Comparison of ENCODE assay signal across 8 cellular contexts in genomic region chr4:186144180-186144579, GRCh38. TPM values are rescaled to one million over a fixed set of nuclear protein-coding genes. Genes with fewer than 3 reads are reported as not detected.
DNase-seq lines count a peak whose midpoint lies in the region; ATAC-seq and TF ChIP-seq lines count a peak whose summit lies in the region.

No MANE protein-coding gene starts in this region.

- H3K36me3 ChIP-seq in neural cell (ENCODE audit: insufficient read depth, low read length): no peaks in the 10 kb centered on the region

- TF ChIP-seq CTCF in AG04450 (IDR thresholded peaks at IDR 0.05; ENCODE audit: low read depth, low read length) (no peak), VCaP (conservative IDR thresholded peaks at IDR 0.05) (peak; percentile 47), fibroblast of pulmonary artery (IDR thresholded peaks at IDR 0.05; ENCODE audit: low read length, missing control alignments) (peak; percentile 18), neural cell (IDR thresholded peaks at IDR 0.05; ENCODE audit: poor library complexity, severe bottlenecking) (peak; percentile 25)

- peak overlapping the region; percentile 51 for H3K4me3 ChIP-seq in AG04450 (ENCODE audit: low read depth, low read length)
- H3K4me3 ChIP-seq in fibroblast of pulmonary artery (replicated peaks; ENCODE audit: low read depth, low read length): peak overlapping the region; percentile 59
- H3K4me3 ChIP-seq in neural cell (ENCODE audit: low read length): peak overlapping the region; percentile 63

- H3K9ac ChIP-seq in neural cell (ENCODE audit: low read length): peak overlapping the region; percentile 58

- H4K20me1 ChIP-seq in neural cell (ENCODE audit: insufficient read depth): no peaks in the 10 kb centered on the region

- peaks cover 8% of the 10 kb centered on the region for H3K27me3 ChIP-seq in AG04450 (ENCODE audit: control insufficient read depth, insufficient read depth, low read length)
- H3K27me3 ChIP-seq in neural cell (ENCODE audit: insufficient read depth, low read depth, low read length): peaks cover 4% of the 10 kb centered on the region

- peak; percentile 45 for ATAC-seq in GM18502 (IDR thresholded peaks at IDR 0.05; ENCODE audit: poor library complexity, unreplicated experiment)
- peak; percentile 40 for ATAC-seq in HG02970 (IDR thresholded peaks at IDR 0.05; ENCODE audit: low FRiP score, unreplicated experiment)

- POLR2A ChIA-PET in AG04450 (lab: Yijun Ruan, JAX): no interaction called here

- H3K79me2 ChIP-seq in neural cell (replicated peaks; ENCODE audit: insufficient read depth, low read length): no peaks in the 10 kb centered on the region

- H3K9me3 ChIP-seq in AG04450 (ENCODE audit: control insufficient read depth, insufficient read depth, low read length): no peaks in the 10 kb centered on the region
- no peaks in the 10 kb centered on the region for H3K9me3 ChIP-seq in neural cell (ENCODE audit: low read length)

- H3F3A ChIP-seq in neural cell (ENCODE audit: insufficient read depth, low read length, poor library complexity, severe bottlenecking): no peaks in the 10 kb centered on the region

- no peak for TF ChIP-seq EP300 in neural cell (conservative IDR thresholded peaks at IDR 0.05; ENCODE audit: poor library complexity, severe bottlenecking)

- DNase-seq in AG04450 (ENCODE audit: low read depth, low spot score) (no peak), fibroblast of pulmonary artery (ENCODE audit: low read depth) (peak; percentile 59), NCI-H2196 treated with DMSO at 0.1 percent for 48 hours (lab: John Stamatoyannopoulos, UW; ENCODE audit: unreplicated experiment) (no peak), NCI-H510A (lab: John Stamatoyannopoulos, UW) (no peak)

- no peak overlapping the region for H3K4me2 ChIP-seq in neural cell (ENCODE audit: low read length)

- CTCF ChIA-PET in AG04450 (lab: Charles Lee): no interaction called here

- no peaks in the 10 kb centered on the region for H3K9me2 ChIP-seq in neural cell (ENCODE audit: insufficient read depth, low read length)

- no peak overlapping the region for H2AFZ ChIP-seq in neural cell (ENCODE audit: low read depth, low read length)

- H3K27ac ChIP-seq in AG04450 (ENCODE audit: low read depth, low read length): peak overlapping the region; percentile 21
- peak overlapping the region; percentile 77 for H3K27ac ChIP-seq in VCaP
- peak overlapping the region; percentile 34 for H3K27ac ChIP-seq in neural cell (ENCODE audit: low read length)

- no peak for TF ChIP-seq RAD21 in neural cell (conservative IDR thresholded peaks at IDR 0.05)

TF ChIP-seq in neural cell, 6 proteins besides CTCF, POLR2A, EP300 and RAD21:
- no peak for TF ChIP-seq TAF1 (IDR thresholded peaks at IDR 0.05; ENCODE audit: low read depth)
- no peak for TF ChIP-seq SMC3 (conservative IDR thresholded peaks at IDR 0.05; ENCODE audit: poor library complexity)
- TF ChIP-seq POLR2AphosphoS5 (IDR thresholded peaks at IDR 0.05): no peak
- TF ChIP-seq MXI1 (conservative IDR thresholded peaks at IDR 0.05; ENCODE audit: poor library complexity, severe bottlenecking): no peak
- TF ChIP-seq EZH2 (IDR thresholded peaks at IDR 0.05; ENCODE audit: borderline replicate concordance, insufficient read depth, low read length, poor library complexity, severe bottlenecking): no peak
- no peak for TF ChIP-seq REST (IDR thresholded peaks at IDR 0.05; ENCODE audit: borderline replicate concordance)

RNA-seq across cellular contexts. Expression of gene FAM149A, which starts 39.7 kb away (rescaled TPM):
- polyA plus RNA-seq in AG04450 (2011; rRNA removed): 0.07 and 0.20 TPM in 2 replicates
- 0.14 TPM in 1 of 2 replicates, not detected in the other for polyA minus RNA-seq in AG04450 (2011; rRNA and poly(A)+ RNA removed)
- 9.1 and 12.2 TPM in 2 replicates for polyA plus RNA-seq in neural cell
- polyA minus RNA-seq in neural cell: 8.5 and 9.0 TPM in 2 replicates

RNA-seq across cellular contexts. Expression of gene CYP4V2, which starts 47.2 kb away (rescaled TPM):
- 3.7 and 4.8 TPM in 2 replicates for polyA plus RNA-seq in AG04450 (2011; rRNA removed)
- polyA minus RNA-seq in AG04450 (2011; rRNA and poly(A)+ RNA removed): 1.6 and 2.3 TPM in 2 replicates
- 5.6 and 5.8 TPM in 2 replicates for polyA plus RNA-seq in neural cell
- polyA minus RNA-seq in neural cell: 3.4 and 3.7 TPM in 2 replicates

Comparison
In these comparisons a context has a peak if more than half of its experiments do, and no peak if none do; other contexts are left out.
1. H3K27ac ChIP-seq: peak in every context shown above with its lines; median percentile 77 in VCaP; 34 in neural cell; 21 in AG04450.